Comparison of ENCODE assay signal across 11 cellular contexts in genomic region chr2:216206041-216206699, GRCh38.
A peak's percentile ranks its signal among the peaks of the same experiment; 100 is the strongest.
DNase-seq lines count a peak whose midpoint lies in the region; ATAC-seq and TF ChIP-seq lines count a peak whose summit lies in the region.
"Had no signal": no experiment of that assay in that cellular context is flagged by ENCODE, and none has a peak within 500 bp of the region (broad histone marks: within the 10 kb centered on the region; RNA-seq: fewer than 3 reads in every experiment).

No MANE protein-coding gene starts in this region.

- DNase-seq in nucleus accumbens (lab: John Stamatoyannopoulos, UW) (no peak), mesothelial cell of epicardium (ENCODE audit: low spot score in 2 of 2, unreplicated experiment in 2 of 2) (no peak), vagina (ENCODE audit: extremely low spot score in 2 of 2) (no peak), occipital lobe (lab: John Stamatoyannopoulos, UW) (no peak)
- DNase-seq: left lung, Right ventricle myocardium superior, testis had no signal

- H3K4me3 ChIP-seq in BLaER1 treated with 17β-estradiol and CSF1 and Interleukin-3, amounts not matched to agents 10 nM and 100 nM: no peak overlapping the region
- H3K4me3 ChIP-seq in KMS-11 (IDR thresholded peaks at IDR 0.05; ENCODE audit: insufficient read depth, low read depth, low read length) (no peak overlapping the region), vagina (no peak overlapping the region)
- H3K4me3 ChIP-seq: left lung, testis had no signal

- no peaks in the 10 kb centered on the region for H3K27me3 Mint-ChIP-seq in mesothelial cell of epicardium (ENCODE audit: low read depth)

- H3K4me1 ChIP-seq in BLaER1 treated with 17β-estradiol and CSF1 and Interleukin-3, amounts not matched to agents 10 nM and 100 nM: peaks cover 8 to 50% (median 25%) of the 10 kb centered on the region in 10 experiments; a peak in 15 of 20 replicates
- peaks cover 48% of the 10 kb centered on the region for H3K4me1 ChIP-seq in KMS-11 (ENCODE audit: low read depth, poor library complexity, severe bottlenecking)
- H3K4me1 ChIP-seq in vagina: no peaks in the 10 kb centered on the region
- H3K4me1 ChIP-seq: testis had no signal

- peaks cover 64% of the 10 kb centered on the region for H3K36me3 Mint-ChIP-seq in mesothelial cell of epicardium

- H3K4me1 Mint-ChIP-seq in mesothelial cell of epicardium: peaks cover 23% of the 10 kb centered on the region

- H3K79me2 ChIP-seq in KMS-11 (ENCODE audit: insufficient read depth, low read depth): no peaks in the 10 kb centered on the region

- peaks cover 0 to 68% (median 26%) of the 10 kb centered on the region in 11 experiments; a peak in 17 of 22 replicates for H4K20me1 ChIP-seq in BLaER1 treated with 17β-estradiol and CSF1 and Interleukin-3, amounts not matched to agents 10 nM and 100 nM
- H4K20me1 ChIP-seq in KMS-11 (ENCODE audit: insufficient read depth): no peaks in the 10 kb centered on the region

- H3K27ac Mint-ChIP-seq in mesothelial cell of epicardium: no peak overlapping the region

- TF ChIP-seq CTCF in KMS-11 (conservative IDR thresholded peaks at IDR 0.05; ENCODE audit: low read depth, low read length) (no peak), mesothelial cell of epicardium (IDR thresholded peaks at IDR 0.05; ENCODE audit: unreplicated experiment) (no peak), vagina (IDR thresholded peaks at IDR 0.05) (no peak)

- H3K36me3 ChIP-seq in BLaER1 treated with 17β-estradiol and CSF1 and Interleukin-3, amounts not matched to agents 10 nM and 100 nM: peaks cover 87 to 100% (median 98%) of the 10 kb centered on the region in 11 experiments
- H3K36me3 ChIP-seq in KMS-11 (ENCODE audit: insufficient read depth) (no peaks in the 10 kb centered on the region; the same call in 1 of the 2 replicates), vagina (peaks cover 4 to 59% of the 10 kb centered on the region in 2 donors)

- intact Hi-C loops in vagina (cut with DNase I): no loop called here

- H3K27me3 ChIP-seq in BLaER1 treated with 17β-estradiol and CSF1 and Interleukin-3, amounts not matched to agents 10 nM and 100 nM: no peaks in the 10 kb centered on the region
- no peaks in the 10 kb centered on the region for H3K27me3 ChIP-seq in KMS-11 (ENCODE audit: insufficient read depth, low read depth)
- no peaks in the 10 kb centered on the region for H3K27me3 ChIP-seq in vagina
- H3K27me3 ChIP-seq: left lung, testis had no signal

- no peak overlapping the region for H2AFZ ChIP-seq in KMS-11 (ENCODE audit: low read depth)

- no peak overlapping the region for H3K4me3 Mint-ChIP-seq in mesothelial cell of epicardium

- ATAC-seq in GM18870 (IDR thresholded peaks at IDR 0.05; ENCODE audit: unreplicated experiment) (peak; percentile 75), HG02763 (IDR thresholded peaks at IDR 0.05; ENCODE audit: unreplicated experiment) (peak; percentile 70)

- no peaks in the 10 kb centered on the region for H3K9me3 Mint-ChIP-seq in mesothelial cell of epicardium

- TF ChIP-seq POLR2A in vagina (IDR thresholded peaks at IDR 0.05): no peak

- no peak overlapping the region for H3K9ac ChIP-seq in BLaER1 treated with 17β-estradiol and CSF1 and Interleukin-3, amounts not matched to agents 10 nM and 100 nM
- H3K9ac ChIP-seq in KMS-11: no peak overlapping the region

- peak overlapping the region in 6 of 11 experiments; percentile 21 to 59 (median 54); a peak in 11 of 22 replicates for H3K27ac ChIP-seq in BLaER1 treated with 17β-estradiol and CSF1 and Interleukin-3, amounts not matched to agents 10 nM and 100 nM
- H3K27ac ChIP-seq in KMS-11 (peak overlapping the region; percentile 8; the same call in 1 of the 2 replicates), vagina (no peak overlapping the region)
- H3K27ac ChIP-seq: left lung, testis had no signal

- peak overlapping the region in 3 of 11 experiments; percentile 41 to 73 (median 46); a peak in 5 of 22 replicates for H3K4me2 ChIP-seq in BLaER1 treated with 17β-estradiol and CSF1 and Interleukin-3, amounts not matched to agents 10 nM and 100 nM
- no peak overlapping the region for H3K4me2 ChIP-seq in KMS-11

- no peaks in the 10 kb centered on the region for H3K9me3 ChIP-seq in BLaER1 treated with 17β-estradiol and CSF1 and Interleukin-3, amounts not matched to agents 10 nM and 100 nM (replicated peaks in 1 of 11)
- H3K9me3 ChIP-seq in vagina: no peaks in the 10 kb centered on the region
- H3K9me3 ChIP-seq: left lung, testis had no signal
